In the genomic region with DNA sequence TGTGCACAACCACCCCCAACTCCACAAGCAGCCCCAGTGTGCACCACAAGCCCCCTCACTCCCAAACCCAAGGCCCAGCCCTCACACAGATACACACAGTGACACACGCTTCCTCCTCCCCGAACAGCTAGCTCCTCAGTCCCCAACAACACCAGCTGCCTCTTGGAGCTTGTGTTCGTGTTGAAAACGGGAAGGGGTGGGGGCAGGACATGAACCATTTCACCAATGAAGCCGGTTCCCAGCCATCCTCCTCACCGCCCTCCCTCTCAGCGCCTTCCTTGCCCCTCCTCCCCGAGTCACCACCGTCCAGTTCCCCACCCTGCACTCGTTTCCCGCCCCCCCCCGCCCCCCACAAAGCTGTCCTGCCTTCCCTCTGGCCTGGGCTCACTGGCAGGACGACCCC, we compare ENCODE assay signal across 8 cellular contexts. TPM values are rescaled to one million over a fixed set of nuclear protein-coding genes. Genes with fewer than 3 reads are reported as not detected.
DNase-seq lines count a peak whose midpoint lies in the region; ATAC-seq, FAIRE-seq and TF ChIP-seq lines count a peak whose summit lies in the region.

No MANE protein-coding gene starts in this region.

- FAIRE-seq in HTR-8/SVneo (lab: Jason Lieb, UNC) = peak; percentile 95
- no peak for FAIRE-seq in HepG2 (lab: Jason Lieb, UNC)

- TF ChIP-seq EP300 in HepG2 (IDR thresholded peaks at IDR 0.05; ENCODE audit: low read depth in 2 of 2, low read length in 2 of 2) = no peak
- no peak for TF ChIP-seq EP300 in HepG2 (CRISPR knock-in tag; IDR thresholded peaks at IDR 0.05; ENCODE audit: borderline replicate concordance)

- H3K4me3 ChIP-seq in RWPE2 (ENCODE audit: severe bottlenecking) (no peak overlapping the region), colonic mucosa (peak overlapping the region; percentile 24), HepG2 (replicated peaks in 1 of 3; ENCODE audit: insufficient read depth in 1 of 3, low read depth in 2 of 3, low read length in 3 of 3) (peak overlapping the region in 2 of 3 experiments; percentile 45 to 60; a peak in 3 of 6 replicates)

- H3K36me3 ChIP-seq in RWPE2 (ENCODE audit: low read depth) = no peaks in the 10 kb centered on the region
- H3K36me3 ChIP-seq in colonic mucosa = no peaks in the 10 kb centered on the region
- H3K36me3 ChIP-seq in HepG2 (replicated peaks in 1 of 2; ENCODE audit: control insufficient read depth in 1 of 2, insufficient read depth in 2 of 2, low read length in 2 of 2) = no peaks in the 10 kb centered on the region

- H3K4me1 ChIP-seq in RWPE2 (ENCODE audit: insufficient read depth, poor library complexity, severe bottlenecking) (no peaks in the 10 kb centered on the region), colonic mucosa (no peaks in the 10 kb centered on the region), HepG2 (ENCODE audit: insufficient read depth, low read length) (peaks cover 42% of the 10 kb centered on the region)

- ATAC-seq in RWPE2 (ENCODE audit: low read depth) (peak; percentile 22; the same call in 1 of the 3 replicates), HepG2 (peak; percentile 3; the same call in 2 of the 3 replicates), HG02973 (IDR thresholded peaks at IDR 0.05; ENCODE audit: unreplicated experiment) (no peak), HG03469 (IDR thresholded peaks at IDR 0.05; ENCODE audit: unreplicated experiment) (no peak)
- ATAC-seq in stimulated activated naive CD8-positive, alpha-beta T cell treated with anti-CD3 and anti-CD28 coated beads, Interleukin-15, amount 100 ng/mL, for 72 hours = peak; percentile 4

- no peak overlapping the region for H2AFZ ChIP-seq in HepG2 (ENCODE audit: low read length)

- DNase-seq in CD14-positive monocyte (ENCODE audit: low spot score) = peak; percentile 82
- DNase-seq in HTR-8/SVneo (ENCODE audit: insufficient read length, low spot score) = peak; percentile 84
- DNase-seq in RWPE2 (ENCODE audit: low spot score) = no peak
- peak; percentile 50 for DNase-seq in colonic mucosa
- no peak for DNase-seq in HepG2 (ENCODE audit: low spot score)
- DNase-seq in stimulated activated naive CD8-positive, alpha-beta T cell treated with anti-CD3 and anti-CD28 coated beads, Interleukin-15, amount 100 ng/mL, for 72 hours = no peak

- no TSS peak for BruUV-seq in HepG2 (replicated peaks; lab: Mats Ljungman, UMichigan)

- intact Hi-C loops in CD14-positive monocyte (cut with micrococcal nuclease) (loop anchor here in 1 of 2 donors (5.0 kb wide), 1 partner anchor 204 kb away; no protein-coding TSS in a partner anchor), colonic mucosa (cut with DNase I) (loop anchor here (5.0 kb wide), 1 partner anchor 84 kb away; no protein-coding TSS in a partner anchor), HepG2 (cut with micrococcal nuclease; ENCODE audit: unreplicated experiment) (loop anchor here (10.0 kb wide), 1 partner anchor 206 kb away; no protein-coding TSS in a partner anchor)

- CTCF ChIA-PET in HepG2 (lab: Yijun Ruan, JAX; ENCODE audit: low intra/inter-chr PET ratio, low total read pairs) = no interaction called here

- H3K79me2 ChIP-seq in HepG2 (ENCODE audit: insufficient read depth, low read length) = no peaks in the 10 kb centered on the region

- H3K4me2 ChIP-seq in HepG2 (ENCODE audit: low read depth, low read length) = peak overlapping the region; percentile 72

- H3K27ac ChIP-seq in RWPE2 (ENCODE audit: poor library complexity, severe bottlenecking) (no peak overlapping the region), colonic mucosa (no peak overlapping the region), HepG2 (ENCODE audit: extremely low read length, insufficient read depth, low read length) (no peak overlapping the region)

- peaks cover 10 to 23% (median 14%) of the 10 kb centered on the region in 3 donors for H3K27me3 Mint-ChIP-seq in CD14-positive monocyte (ENCODE audit: low read depth in 3 of 3)
- peaks cover 61% of the 10 kb centered on the region for H3K27me3 Mint-ChIP-seq in stimulated activated naive CD8-positive, alpha-beta T cell treated with anti-CD3 and anti-CD28 coated beads, Interleukin-15, amount 100 ng/mL, for 72 hours

- H3K4me1 Mint-ChIP-seq in CD14-positive monocyte = peaks cover 36% of the 10 kb centered on the region
- H3K4me1 Mint-ChIP-seq in stimulated activated naive CD8-positive, alpha-beta T cell treated with anti-CD3 and anti-CD28 coated beads, Interleukin-15, amount 100 ng/mL, for 72 hours = peaks cover 23% of the 10 kb centered on the region

- in situ Hi-C loops in HepG2 (cut with HindIII; ENCODE audit: extremely low pct_ligation_motif_present, low pct_unique_long_range_greater_than_20kb) = no loop called here

- 0% methylated on average over 12 of the region's 13 CpGs for WGBS in HepG2 (ENCODE audit: low lambda C conversion rate)

- no peaks in the 10 kb centered on the region for H4K20me1 ChIP-seq in HepG2 (ENCODE audit: insufficient read depth, low read length)

- peaks cover 0 to 2% (median 0%) of the 10 kb centered on the region in 7 donors for H3K9me3 Mint-ChIP-seq in CD14-positive monocyte
- H3K9me3 Mint-ChIP-seq in stimulated activated naive CD8-positive, alpha-beta T cell treated with anti-CD3 and anti-CD28 coated beads, Interleukin-15, amount 100 ng/mL, for 72 hours = no peaks in the 10 kb centered on the region

- H3K36me3 Mint-ChIP-seq in CD14-positive monocyte = peaks cover 47 to 51% of the 10 kb centered on the region in 2 donors

- TF ChIP-seq CTCF in CD14-positive monocyte (IDR thresholded peaks at IDR 0.05) (no peak), RWPE2 (IDR thresholded peaks at IDR 0.05; ENCODE audit: poor library complexity, severe bottlenecking) (no peak), colonic mucosa (IDR thresholded peaks at IDR 0.05) (no peak), HepG2 (CRISPR knock-in tag; IDR thresholded peaks at IDR 0.05) (no peak)

- TF ChIP-seq POLR2A in HepG2 (IDR thresholded peaks at IDR 0.05; ENCODE audit: insufficient read depth in 1 of 2, low read depth in 2 of 2, low read length in 2 of 2) = no peak

- peak overlapping the region in 1 of 2 donors; percentile 47 for H3K9ac ChIP-seq in colonic mucosa (ENCODE audit: low read depth in 2 of 2, low read length in 2 of 2)
- H3K9ac ChIP-seq in HepG2 (ENCODE audit: insufficient read depth, low read depth, low read length) = 0 out of 2 replicates have a peak overlapping the region, but pooled peaks have one; percentile 10

- POLR2A ChIA-PET in HepG2 (lab: Yijun Ruan, JAX) = interaction anchor here (0.8 to 2.0 kb wide), 3 partner anchors 9 to 68 kb away, joined by 3 to 13 read pairs (median 4); a partner anchor contains a TSS

- H3K27ac Mint-ChIP-seq in CD14-positive monocyte = peak overlapping the region; percentile 62 to 91 (median 89)
- H3K27ac Mint-ChIP-seq in stimulated activated naive CD8-positive, alpha-beta T cell treated with anti-CD3 and anti-CD28 coated beads, Interleukin-15, amount 100 ng/mL, for 72 hours = peak overlapping the region in 1 of 2 donors; percentile 29

- no peak for TF ChIP-seq RAD21 in HepG2 (CRISPR knock-in tag; IDR thresholded peaks at IDR 0.05)

- H3K4me3 Mint-ChIP-seq in CD14-positive monocyte = peak overlapping the region; percentile 82 to 93
- peak overlapping the region; percentile 33 to 41 for H3K4me3 Mint-ChIP-seq in stimulated activated naive CD8-positive, alpha-beta T cell treated with anti-CD3 and anti-CD28 coated beads, Interleukin-15, amount 100 ng/mL, for 72 hours

- H3K27me3 ChIP-seq in RWPE2 (ENCODE audit: insufficient read depth, poor library complexity, severe bottlenecking) (peaks cover 20% of the 10 kb centered on the region), colonic mucosa (peaks cover 16% of the 10 kb centered on the region), HepG2 (ENCODE audit: control insufficient read depth in 1 of 2, insufficient read depth in 2 of 2, low read length in 2 of 2) (peaks cover 5 to 29% of the 10 kb centered on the region in 2 experiments; a peak in 4 of 5 replicates)

- no peaks in the 10 kb centered on the region for H3K9me3 ChIP-seq in RWPE2 (ENCODE audit: severe bottlenecking)
- no peaks in the 10 kb centered on the region for H3K9me3 ChIP-seq in colonic mucosa
- H3K9me3 ChIP-seq in HepG2 (ENCODE audit: low read length) = no peaks in the 10 kb centered on the region

RNA-seq across cellular contexts. Expression of a gene that starts 0.3 kb away (rescaled TPM):
- polyA plus RNA-seq in CD14-positive monocyte = 10 to 100 TPM; 15.1 to 16.0 TPM
- 1 to 10 TPM; 1.9 to 2.7 TPM for total RNA-seq in colonic mucosa
- not detected in 2 replicates for total RNA-seq in HepG2 (2016; rRNA removed; fragmentation: Illumina TruSeq; extraction: Trizol)
- not detected in 2 replicates for total RNA-seq in HepG2 (2016; cell fraction: cytosol; rRNA removed; fragmentation: Illumina TruSeq; extraction: Trizol; ENCODE audit: low read depth)
- total RNA-seq in HepG2 (2016; cell fraction: insoluble cytoplasmic fraction; rRNA removed; fragmentation: Illumina TruSeq; extraction: Trizol) = not detected in 2 replicates
- total RNA-seq in HepG2 (2016; cell fraction: membrane; rRNA removed; fragmentation: Illumina TruSeq; extraction: Trizol) = not detected in 2 replicates
- not detected in 2 replicates for total RNA-seq in HepG2 (2016; cell fraction: nucleus; rRNA removed; fragmentation: Illumina TruSeq; extraction: Trizol)
- 0.08 and 0.10 TPM in 2 replicates for polyA plus RNA-seq in HepG2 (2011; rRNA removed)
- polyA plus RNA-seq in HepG2 (2011; cell fraction: cytosol; rRNA removed) = 0.05 and 0.08 TPM in 2 replicates
- 0.34 and 0.66 TPM in 2 replicates for polyA plus RNA-seq in HepG2 (2011; cell fraction: nucleus; rRNA removed)
- polyA plus RNA-seq in HepG2 (2012) = 0.51 and 0.78 TPM in 2 replicates
- polyA plus RNA-seq in HepG2 (2016; cell fraction: cytosol; fragmentation: Illumina TruSeq; extraction: Trizol; ENCODE audit: low read depth) = not detected in 2 replicates
- not detected in 2 replicates for polyA plus RNA-seq in HepG2 (2016; cell fraction: insoluble cytoplasmic fraction; fragmentation: Illumina TruSeq; extraction: Trizol; ENCODE audit: low read depth)
- polyA plus RNA-seq in HepG2 (2016; cell fraction: membrane; fragmentation: Illumina TruSeq; extraction: Trizol; ENCODE audit: low read depth) = not detected in 2 replicates
- polyA plus RNA-seq in HepG2 (2016; cell fraction: nucleus; fragmentation: Illumina TruSeq; extraction: Trizol; ENCODE audit: insufficient read depth, low read depth) = not detected in 2 replicates
- polyA minus RNA-seq in HepG2 (2011; rRNA and poly(A)+ RNA removed; ENCODE audit: low replicate concordance) = not detected in 2 replicates
- polyA minus RNA-seq in HepG2 (2011; cell fraction: cytosol; rRNA and poly(A)+ RNA removed) = not detected in 2 replicates
- polyA minus RNA-seq in HepG2 (2011; cell fraction: nucleus; rRNA and poly(A)+ RNA removed) = not detected in 2 replicates

RNA-seq across cellular contexts. Expression of a gene that starts 6.9 kb away (rescaled TPM):
- polyA plus RNA-seq in CD14-positive monocyte (not detected), HepG2 (2011; rRNA removed) (20.1 and 21.1 TPM in 2 replicates)
- total RNA-seq in colonic mucosa (1 to 10 TPM; 4.4 to 5.3 TPM), HepG2 (2016; rRNA removed; fragmentation: Illumina TruSeq; extraction: Trizol) (7.9 and 20.5 TPM in 2 replicates)
- total RNA-seq in HepG2 (2016; cell fraction: cytosol; rRNA removed; fragmentation: Illumina TruSeq; extraction: Trizol; ENCODE audit: low read depth) = 14.4 and 19.9 TPM in 2 replicates
- 6.3 and 20.7 TPM in 2 replicates for total RNA-seq in HepG2 (2016; cell fraction: insoluble cytoplasmic fraction; rRNA removed; fragmentation: Illumina TruSeq; extraction: Trizol)
- 5.4 and 5.7 TPM in 2 replicates for total RNA-seq in HepG2 (2016; cell fraction: membrane; rRNA removed; fragmentation: Illumina TruSeq; extraction: Trizol)
- 23.7 and 28.0 TPM in 2 replicates for total RNA-seq in HepG2 (2016; cell fraction: nucleus; rRNA removed; fragmentation: Illumina TruSeq; extraction: Trizol)
- polyA plus RNA-seq in HepG2 (2011; cell fraction: cytosol; rRNA removed) = 12.3 and 21.8 TPM in 2 replicates
- polyA plus RNA-seq in HepG2 (2011; cell fraction: nucleus; rRNA removed) = 72.0 and 79.4 TPM in 2 replicates
- 20.2 and 27.2 TPM in 2 replicates for polyA plus RNA-seq in HepG2 (2012)
- 1.8 and 2.1 TPM in 2 replicates for polyA plus RNA-seq in HepG2 (2016; cell fraction: cytosol; fragmentation: Illumina TruSeq; extraction: Trizol; ENCODE audit: low read depth)
- polyA plus RNA-seq in HepG2 (2016; cell fraction: insoluble cytoplasmic fraction; fragmentation: Illumina TruSeq; extraction: Trizol; ENCODE audit: low read depth) = 8.0 and 10.2 TPM in 2 replicates
- polyA plus RNA-seq in HepG2 (2016; cell fraction: membrane; fragmentation: Illumina TruSeq; extraction: Trizol; ENCODE audit: low read depth) = 3.0 and 3.3 TPM in 2 replicates
- 52.6 and 56.5 TPM in 2 replicates for polyA plus RNA-seq in HepG2 (2016; cell fraction: nucleus; fragmentation: Illumina TruSeq; extraction: Trizol; ENCODE audit: insufficient read depth, low read depth)
- polyA minus RNA-seq in HepG2 (2011; rRNA and poly(A)+ RNA removed; ENCODE audit: low replicate concordance) = 0.12 and 24.7 TPM in 2 replicates
- 10.2 and 13.7 TPM in 2 replicates for polyA minus RNA-seq in HepG2 (2011; cell fraction: cytosol; rRNA and poly(A)+ RNA removed)
- polyA minus RNA-seq in HepG2 (2011; cell fraction: nucleus; rRNA and poly(A)+ RNA removed) = 19.1 and 20.3 TPM in 2 replicates

RNA-seq across cellular contexts. Expression of a gene that starts 19.5 kb away (rescaled TPM):
- not detected for polyA plus RNA-seq in CD14-positive monocyte
- under 1 TPM; 0.62 to 0.72 TPM for total RNA-seq in colonic mucosa
- total RNA-seq in HepG2 (2016; rRNA removed; fragmentation: Illumina TruSeq; extraction: Trizol) = 0.17 and 1.3 TPM in 2 replicates
- 0.26 and 0.30 TPM in 2 replicates for total RNA-seq in HepG2 (2016; cell fraction: cytosol; rRNA removed; fragmentation: Illumina TruSeq; extraction: Trizol; ENCODE audit: low read depth)
- 0.15 and 0.84 TPM in 2 replicates for total RNA-seq in HepG2 (2016; cell fraction: insoluble cytoplasmic fraction; rRNA removed; fragmentation: Illumina TruSeq; extraction: Trizol)
- 0.14 and 0.46 TPM in 2 replicates for total RNA-seq in HepG2 (2016; cell fraction: membrane; rRNA removed; fragmentation: Illumina TruSeq; extraction: Trizol)
- total RNA-seq in HepG2 (2016; cell fraction: nucleus; rRNA removed; fragmentation: Illumina TruSeq; extraction: Trizol) = 0.84 and 2.6 TPM in 2 replicates
- polyA plus RNA-seq in HepG2 (2011; rRNA removed) = 3.6 and 3.8 TPM in 2 replicates
- 0.58 and 1.0 TPM in 2 replicates for polyA plus RNA-seq in HepG2 (2011; cell fraction: cytosol; rRNA removed)
- polyA plus RNA-seq in HepG2 (2011; cell fraction: nucleus; rRNA removed) = 31.0 and 48.1 TPM in 2 replicates
- 1.9 and 2.1 TPM in 2 replicates for polyA plus RNA-seq in HepG2 (2012)
- 0.17 and 0.24 TPM in 2 replicates for polyA plus RNA-seq in HepG2 (2016; cell fraction: cytosol; fragmentation: Illumina TruSeq; extraction: Trizol; ENCODE audit: low read depth)
- 0.56 and 0.57 TPM in 2 replicates for polyA plus RNA-seq in HepG2 (2016; cell fraction: insoluble cytoplasmic fraction; fragmentation: Illumina TruSeq; extraction: Trizol; ENCODE audit: low read depth)
- polyA plus RNA-seq in HepG2 (2016; cell fraction: membrane; fragmentation: Illumina TruSeq; extraction: Trizol; ENCODE audit: low read depth) = 0.18 and 0.34 TPM in 2 replicates
- 9.0 and 13.6 TPM in 2 replicates for polyA plus RNA-seq in HepG2 (2016; cell fraction: nucleus; fragmentation: Illumina TruSeq; extraction: Trizol; ENCODE audit: insufficient read depth, low read depth)
- 0.07 and 2.9 TPM in 2 replicates for polyA minus RNA-seq in HepG2 (2011; rRNA and poly(A)+ RNA removed; ENCODE audit: low replicate concordance)
- not detected in 2 replicates for polyA minus RNA-seq in HepG2 (2011; cell fraction: cytosol; rRNA and poly(A)+ RNA removed)
- polyA minus RNA-seq in HepG2 (2011; cell fraction: nucleus; rRNA and poly(A)+ RNA removed) = 8.1 and 8.2 TPM in 2 replicates

RNA-seq across cellular contexts. Expression of a gene that starts 29.8 kb away (rescaled TPM):
- polyA plus RNA-seq in CD14-positive monocyte = under 1 TPM; 0.57 to 0.61 TPM
- 10 to 100 TPM; 11.4 to 63.7 TPM for total RNA-seq in colonic mucosa
- total RNA-seq in HepG2 (2016; rRNA removed; fragmentation: Illumina TruSeq; extraction: Trizol) = 51.9 and 56.5 TPM in 2 replicates
- 18.2 and 19.1 TPM in 2 replicates for total RNA-seq in HepG2 (2016; cell fraction: cytosol; rRNA removed; fragmentation: Illumina TruSeq; extraction: Trizol; ENCODE audit: low read depth)
- 50.0 and 55.6 TPM in 2 replicates for total RNA-seq in HepG2 (2016; cell fraction: insoluble cytoplasmic fraction; rRNA removed; fragmentation: Illumina TruSeq; extraction: Trizol)
- total RNA-seq in HepG2 (2016; cell fraction: membrane; rRNA removed; fragmentation: Illumina TruSeq; extraction: Trizol) = 20.4 and 21.6 TPM in 2 replicates
- 31.7 and 43.0 TPM in 2 replicates for total RNA-seq in HepG2 (2016; cell fraction: nucleus; rRNA removed; fragmentation: Illumina TruSeq; extraction: Trizol)
- 21.8 and 32.7 TPM in 2 replicates for polyA plus RNA-seq in HepG2 (2011; rRNA removed)
- polyA plus RNA-seq in HepG2 (2011; cell fraction: cytosol; rRNA removed) = 13.5 and 33.7 TPM in 2 replicates
- 64.2 and 90.2 TPM in 2 replicates for polyA plus RNA-seq in HepG2 (2011; cell fraction: nucleus; rRNA removed)
- polyA plus RNA-seq in HepG2 (2012) = 11.7 and 21.3 TPM in 2 replicates
- 16.4 and 16.7 TPM in 2 replicates for polyA plus RNA-seq in HepG2 (2016; cell fraction: cytosol; fragmentation: Illumina TruSeq; extraction: Trizol; ENCODE audit: low read depth)
- polyA plus RNA-seq in HepG2 (2016; cell fraction: insoluble cytoplasmic fraction; fragmentation: Illumina TruSeq; extraction: Trizol; ENCODE audit: low read depth) = 57.9 and 60.0 TPM in 2 replicates
- polyA plus RNA-seq in HepG2 (2016; cell fraction: membrane; fragmentation: Illumina TruSeq; extraction: Trizol; ENCODE audit: low read depth) = 15.5 and 16.6 TPM in 2 replicates
- 101 and 114 TPM in 2 replicates for polyA plus RNA-seq in HepG2 (2016; cell fraction: nucleus; fragmentation: Illumina TruSeq; extraction: Trizol; ENCODE audit: insufficient read depth, low read depth)
- 37.9 and 93.4 TPM in 2 replicates for polyA minus RNA-seq in HepG2 (2011; rRNA and poly(A)+ RNA removed; ENCODE audit: low replicate concordance)
- polyA minus RNA-seq in HepG2 (2011; cell fraction: cytosol; rRNA and poly(A)+ RNA removed) = 13.8 and 22.5 TPM in 2 replicates
- 19.8 and 31.5 TPM in 2 replicates for polyA minus RNA-seq in HepG2 (2011; cell fraction: nucleus; rRNA and poly(A)+ RNA removed)

RNA-seq across cellular contexts. Expression of a gene that starts 30.7 kb away (rescaled TPM):
- polyA plus RNA-seq in CD14-positive monocyte = 10 to 100 TPM; 29.9 to 32.4 TPM
- 100 to 1,000 TPM in 1 of 2 donors, 10 to 100 TPM in 1; 82.6 to 132 TPM for total RNA-seq in colonic mucosa
- total RNA-seq in HepG2 (2016; rRNA removed; fragmentation: Illumina TruSeq; extraction: Trizol) = 53.4 and 56.0 TPM in 2 replicates
- 5.2 and 5.4 TPM in 2 replicates for total RNA-seq in HepG2 (2016; cell fraction: cytosol; rRNA removed; fragmentation: Illumina TruSeq; extraction: Trizol; ENCODE audit: low read depth)
- total RNA-seq in HepG2 (2016; cell fraction: insoluble cytoplasmic fraction; rRNA removed; fragmentation: Illumina TruSeq; extraction: Trizol) = 45.2 and 58.2 TPM in 2 replicates
- total RNA-seq in HepG2 (2016; cell fraction: membrane; rRNA removed; fragmentation: Illumina TruSeq; extraction: Trizol) = 10.8 and 12.8 TPM in 2 replicates
- 32.6 and 33.8 TPM in 2 replicates for total RNA-seq in HepG2 (2016; cell fraction: nucleus; rRNA removed; fragmentation: Illumina TruSeq; extraction: Trizol)
- 39.6 and 42.8 TPM in 2 replicates for polyA plus RNA-seq in HepG2 (2011; rRNA removed)
- 27.0 and 32.1 TPM in 2 replicates for polyA plus RNA-seq in HepG2 (2011; cell fraction: cytosol; rRNA removed)
- polyA plus RNA-seq in HepG2 (2011; cell fraction: nucleus; rRNA removed) = 68.8 and 89.3 TPM in 2 replicates
- polyA plus RNA-seq in HepG2 (2012) = 27.9 and 33.1 TPM in 2 replicates
- 4.2 and 4.5 TPM in 2 replicates for polyA plus RNA-seq in HepG2 (2016; cell fraction: cytosol; fragmentation: Illumina TruSeq; extraction: Trizol; ENCODE audit: low read depth)
- polyA plus RNA-seq in HepG2 (2016; cell fraction: insoluble cytoplasmic fraction; fragmentation: Illumina TruSeq; extraction: Trizol; ENCODE audit: low read depth) = 34.9 and 45.9 TPM in 2 replicates
- 7.6 and 9.6 TPM in 2 replicates for polyA plus RNA-seq in HepG2 (2016; cell fraction: membrane; fragmentation: Illumina TruSeq; extraction: Trizol; ENCODE audit: low read depth)
- polyA plus RNA-seq in HepG2 (2016; cell fraction: nucleus; fragmentation: Illumina TruSeq; extraction: Trizol; ENCODE audit: insufficient read depth, low read depth) = 58.8 and 61.0 TPM in 2 replicates
- 91.2 and 159 TPM in 2 replicates for polyA minus RNA-seq in HepG2 (2011; rRNA and poly(A)+ RNA removed; ENCODE audit: low replicate concordance)
- 29.6 and 30.0 TPM in 2 replicates for polyA minus RNA-seq in HepG2 (2011; cell fraction: cytosol; rRNA and poly(A)+ RNA removed)
- 21.5 and 25.2 TPM in 2 replicates for polyA minus RNA-seq in HepG2 (2011; cell fraction: nucleus; rRNA and poly(A)+ RNA removed)

Comparison
In these comparisons a context has a peak if more than half of its experiments do, and no peak if none do; other contexts are left out.
1. DNase-seq: peak in CD14-positive monocyte (single experiment), HTR-8/SVneo (single experiment) and colonic mucosa (single experiment); none in RWPE2 (single experiment), HepG2 (single experiment) and stimulated activated naive CD8-positive, alpha-beta T cell treated with anti-CD3 and anti-CD28 coated beads, Interleukin-15, amount 100 ng/mL, for 72 hours (0 of 2).
2. ATAC-seq: peak in RWPE2 (single experiment), HepG2 (single experiment) and stimulated activated naive CD8-positive, alpha-beta T cell treated with anti-CD3 and anti-CD28 coated beads, Interleukin-15, amount 100 ng/mL, for 72 hours (single experiment); none in HG02973 (single experiment) and HG03469 (single experiment).